2 cellular contexts compared by ENCODE assay signal in the genomic region with DNA sequence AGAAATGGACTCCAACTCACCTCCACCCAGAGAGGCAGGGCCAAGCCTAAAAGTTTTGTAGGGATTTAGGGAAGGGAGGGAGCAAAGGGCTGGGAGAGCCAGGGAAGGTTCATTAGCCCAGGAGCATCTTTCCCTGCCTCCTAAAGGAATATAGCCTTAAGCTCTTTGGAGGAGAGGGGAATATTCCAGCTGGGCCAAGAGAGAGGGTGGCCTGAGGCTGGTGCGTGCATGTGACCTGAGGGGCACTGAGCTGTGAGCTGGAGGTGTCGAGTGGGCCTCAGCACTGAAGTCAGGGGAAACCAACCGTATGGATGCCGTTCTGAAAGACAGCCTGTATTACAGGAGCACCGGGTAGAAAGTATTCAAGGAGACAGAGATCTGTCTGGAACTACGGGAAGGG.
TF ChIP-seq lines count a peak whose summit lies in the region.

No MANE protein-coding gene starts in this region.

TF ChIP-seq in SK-N-SH, 30 proteins besides CTCF, POLR2A, EP300 and RAD21 (continued from another document):
- TF ChIP-seq, protein P1, sequence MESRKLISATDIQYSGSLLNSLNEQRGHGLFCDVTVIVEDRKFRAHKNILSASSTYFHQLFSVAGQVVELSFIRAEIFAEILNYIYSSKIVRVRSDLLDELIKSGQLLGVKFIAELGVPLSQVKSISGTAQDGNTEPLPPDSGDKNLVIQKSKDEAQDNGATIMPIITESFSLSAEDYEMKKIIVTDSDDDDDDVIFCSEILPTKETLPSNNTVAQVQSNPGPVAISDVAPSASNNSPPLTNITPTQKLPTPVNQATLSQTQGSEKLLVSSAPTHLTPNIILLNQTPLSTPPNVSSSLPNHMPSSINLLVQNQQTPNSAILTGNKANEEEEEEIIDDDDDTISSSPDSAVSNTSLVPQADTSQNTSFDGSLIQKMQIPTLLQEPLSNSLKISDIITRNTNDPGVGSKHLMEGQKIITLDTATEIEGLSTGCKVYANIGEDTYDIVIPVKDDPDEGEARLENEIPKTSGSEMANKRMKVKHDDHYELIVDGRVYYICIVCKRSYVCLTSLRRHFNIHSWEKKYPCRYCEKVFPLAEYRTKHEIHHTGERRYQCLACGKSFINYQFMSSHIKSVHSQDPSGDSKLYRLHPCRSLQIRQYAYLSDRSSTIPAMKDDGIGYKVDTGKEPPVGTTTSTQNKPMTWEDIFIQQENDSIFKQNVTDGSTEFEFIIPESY (IDR thresholded peaks at IDR 0.05; ENCODE audit: borderline replicate concordance, low read depth), result no peak
- TF ChIP-seq, protein P2, sequence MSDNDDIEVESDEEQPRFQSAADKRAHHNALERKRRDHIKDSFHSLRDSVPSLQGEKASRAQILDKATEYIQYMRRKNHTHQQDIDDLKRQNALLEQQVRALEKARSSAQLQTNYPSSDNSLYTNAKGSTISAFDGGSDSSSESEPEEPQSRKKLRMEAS (IDR thresholded peaks at IDR 0.05; ENCODE audit: low read depth), result no peak
- TF ChIP-seq, protein P3, sequence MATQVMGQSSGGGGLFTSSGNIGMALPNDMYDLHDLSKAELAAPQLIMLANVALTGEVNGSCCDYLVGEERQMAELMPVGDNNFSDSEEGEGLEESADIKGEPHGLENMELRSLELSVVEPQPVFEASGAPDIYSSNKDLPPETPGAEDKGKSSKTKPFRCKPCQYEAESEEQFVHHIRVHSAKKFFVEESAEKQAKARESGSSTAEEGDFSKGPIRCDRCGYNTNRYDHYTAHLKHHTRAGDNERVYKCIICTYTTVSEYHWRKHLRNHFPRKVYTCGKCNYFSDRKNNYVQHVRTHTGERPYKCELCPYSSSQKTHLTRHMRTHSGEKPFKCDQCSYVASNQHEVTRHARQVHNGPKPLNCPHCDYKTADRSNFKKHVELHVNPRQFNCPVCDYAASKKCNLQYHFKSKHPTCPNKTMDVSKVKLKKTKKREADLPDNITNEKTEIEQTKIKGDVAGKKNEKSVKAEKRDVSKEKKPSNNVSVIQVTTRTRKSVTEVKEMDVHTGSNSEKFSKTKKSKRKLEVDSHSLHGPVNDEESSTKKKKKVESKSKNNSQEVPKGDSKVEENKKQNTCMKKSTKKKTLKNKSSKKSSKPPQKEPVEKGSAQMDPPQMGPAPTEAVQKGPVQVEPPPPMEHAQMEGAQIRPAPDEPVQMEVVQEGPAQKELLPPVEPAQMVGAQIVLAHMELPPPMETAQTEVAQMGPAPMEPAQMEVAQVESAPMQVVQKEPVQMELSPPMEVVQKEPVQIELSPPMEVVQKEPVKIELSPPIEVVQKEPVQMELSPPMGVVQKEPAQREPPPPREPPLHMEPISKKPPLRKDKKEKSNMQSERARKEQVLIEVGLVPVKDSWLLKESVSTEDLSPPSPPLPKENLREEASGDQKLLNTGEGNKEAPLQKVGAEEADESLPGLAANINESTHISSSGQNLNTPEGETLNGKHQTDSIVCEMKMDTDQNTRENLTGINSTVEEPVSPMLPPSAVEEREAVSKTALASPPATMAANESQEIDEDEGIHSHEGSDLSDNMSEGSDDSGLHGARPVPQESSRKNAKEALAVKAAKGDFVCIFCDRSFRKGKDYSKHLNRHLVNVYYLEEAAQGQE (IDR thresholded peaks at IDR 0.05; ENCODE audit: low read depth, low read length), result no peak
- TF ChIP-seq EZH2phosphoT487 (IDR thresholded peaks at IDR 0.05; ENCODE audit: borderline replicate concordance, low read depth) (no peak), TEAD4 (IDR thresholded peaks at IDR 0.05; ENCODE audit: borderline replicate concordance, insufficient read depth) (no peak), POLR2AphosphoS5 (IDR thresholded peaks at IDR 0.05; ENCODE audit: low read depth, low read length) (no peak), TCF12 (IDR thresholded peaks at IDR 0.05) (no peak)

TF ChIP-seq in SK-N-SH treated with all-trans-retinoic acid at 6 μM for 48 hours, 23 proteins besides CTCF, POLR2A, EP300 and RAD21 (continued from another document):
- TF ChIP-seq, protein P4, sequence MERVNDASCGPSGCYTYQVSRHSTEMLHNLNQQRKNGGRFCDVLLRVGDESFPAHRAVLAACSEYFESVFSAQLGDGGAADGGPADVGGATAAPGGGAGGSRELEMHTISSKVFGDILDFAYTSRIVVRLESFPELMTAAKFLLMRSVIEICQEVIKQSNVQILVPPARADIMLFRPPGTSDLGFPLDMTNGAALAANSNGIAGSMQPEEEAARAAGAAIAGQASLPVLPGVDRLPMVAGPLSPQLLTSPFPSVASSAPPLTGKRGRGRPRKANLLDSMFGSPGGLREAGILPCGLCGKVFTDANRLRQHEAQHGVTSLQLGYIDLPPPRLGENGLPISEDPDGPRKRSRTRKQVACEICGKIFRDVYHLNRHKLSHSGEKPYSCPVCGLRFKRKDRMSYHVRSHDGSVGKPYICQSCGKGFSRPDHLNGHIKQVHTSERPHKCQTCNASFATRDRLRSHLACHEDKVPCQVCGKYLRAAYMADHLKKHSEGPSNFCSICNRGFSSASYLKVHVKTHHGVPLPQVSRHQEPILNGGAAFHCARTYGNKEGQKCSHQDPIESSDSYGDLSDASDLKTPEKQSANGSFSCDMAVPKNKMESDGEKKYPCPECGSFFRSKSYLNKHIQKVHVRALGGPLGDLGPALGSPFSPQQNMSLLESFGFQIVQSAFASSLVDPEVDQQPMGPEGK (CRISPR knock-in tag; IDR thresholded peaks at IDR 0.05; ENCODE audit: borderline replicate concordance), result no peak
- TF ChIP-seq, protein P5, sequence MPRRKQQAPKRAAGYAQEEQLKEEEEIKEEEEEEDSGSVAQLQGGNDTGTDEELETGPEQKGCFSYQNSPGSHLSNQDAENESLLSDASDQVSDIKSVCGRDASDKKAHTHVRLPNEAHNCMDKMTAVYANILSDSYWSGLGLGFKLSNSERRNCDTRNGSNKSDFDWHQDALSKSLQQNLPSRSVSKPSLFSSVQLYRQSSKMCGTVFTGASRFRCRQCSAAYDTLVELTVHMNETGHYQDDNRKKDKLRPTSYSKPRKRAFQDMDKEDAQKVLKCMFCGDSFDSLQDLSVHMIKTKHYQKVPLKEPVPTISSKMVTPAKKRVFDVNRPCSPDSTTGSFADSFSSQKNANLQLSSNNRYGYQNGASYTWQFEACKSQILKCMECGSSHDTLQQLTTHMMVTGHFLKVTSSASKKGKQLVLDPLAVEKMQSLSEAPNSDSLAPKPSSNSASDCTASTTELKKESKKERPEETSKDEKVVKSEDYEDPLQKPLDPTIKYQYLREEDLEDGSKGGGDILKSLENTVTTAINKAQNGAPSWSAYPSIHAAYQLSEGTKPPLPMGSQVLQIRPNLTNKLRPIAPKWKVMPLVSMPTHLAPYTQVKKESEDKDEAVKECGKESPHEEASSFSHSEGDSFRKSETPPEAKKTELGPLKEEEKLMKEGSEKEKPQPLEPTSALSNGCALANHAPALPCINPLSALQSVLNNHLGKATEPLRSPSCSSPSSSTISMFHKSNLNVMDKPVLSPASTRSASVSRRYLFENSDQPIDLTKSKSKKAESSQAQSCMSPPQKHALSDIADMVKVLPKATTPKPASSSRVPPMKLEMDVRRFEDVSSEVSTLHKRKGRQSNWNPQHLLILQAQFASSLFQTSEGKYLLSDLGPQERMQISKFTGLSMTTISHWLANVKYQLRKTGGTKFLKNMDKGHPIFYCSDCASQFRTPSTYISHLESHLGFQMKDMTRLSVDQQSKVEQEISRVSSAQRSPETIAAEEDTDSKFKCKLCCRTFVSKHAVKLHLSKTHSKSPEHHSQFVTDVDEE (CRISPR knock-in tag; IDR thresholded peaks at IDR 0.05), result no peak
- TF ChIP-seq PPARA (CRISPR knock-in tag; IDR thresholded peaks at IDR 0.05; ENCODE audit: borderline replicate concordance), result no peak
- TF ChIP-seq TCF4 (CRISPR knock-in tag; IDR thresholded peaks at IDR 0.05; ENCODE audit: borderline replicate concordance), result no peak
- no peak for TF ChIP-seq ISL1 (CRISPR knock-in tag; IDR thresholded peaks at IDR 0.05)
- TF ChIP-seq, protein P6, sequence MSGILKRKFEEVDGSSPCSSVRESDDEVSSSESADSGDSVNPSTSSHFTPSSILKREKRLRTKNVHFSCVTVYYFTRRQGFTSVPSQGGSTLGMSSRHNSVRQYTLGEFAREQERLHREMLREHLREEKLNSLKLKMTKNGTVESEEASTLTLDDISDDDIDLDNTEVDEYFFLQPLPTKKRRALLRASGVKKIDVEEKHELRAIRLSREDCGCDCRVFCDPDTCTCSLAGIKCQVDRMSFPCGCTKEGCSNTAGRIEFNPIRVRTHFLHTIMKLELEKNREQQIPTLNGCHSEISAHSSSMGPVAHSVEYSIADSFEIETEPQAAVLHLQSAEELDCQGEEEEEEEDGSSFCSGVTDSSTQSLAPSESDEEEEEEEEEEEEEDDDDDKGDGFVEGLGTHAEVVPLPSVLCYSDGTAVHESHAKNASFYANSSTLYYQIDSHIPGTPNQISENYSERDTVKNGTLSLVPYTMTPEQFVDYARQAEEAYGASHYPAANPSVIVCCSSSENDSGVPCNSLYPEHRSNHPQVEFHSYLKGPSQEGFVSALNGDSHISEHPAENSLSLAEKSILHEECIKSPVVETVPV (CRISPR knock-in tag; IDR thresholded peaks at IDR 0.05), result no peak
- TF ChIP-seq OSR1 (CRISPR knock-in tag; IDR thresholded peaks at IDR 0.05), result no peak
- TF ChIP-seq, protein P7, sequence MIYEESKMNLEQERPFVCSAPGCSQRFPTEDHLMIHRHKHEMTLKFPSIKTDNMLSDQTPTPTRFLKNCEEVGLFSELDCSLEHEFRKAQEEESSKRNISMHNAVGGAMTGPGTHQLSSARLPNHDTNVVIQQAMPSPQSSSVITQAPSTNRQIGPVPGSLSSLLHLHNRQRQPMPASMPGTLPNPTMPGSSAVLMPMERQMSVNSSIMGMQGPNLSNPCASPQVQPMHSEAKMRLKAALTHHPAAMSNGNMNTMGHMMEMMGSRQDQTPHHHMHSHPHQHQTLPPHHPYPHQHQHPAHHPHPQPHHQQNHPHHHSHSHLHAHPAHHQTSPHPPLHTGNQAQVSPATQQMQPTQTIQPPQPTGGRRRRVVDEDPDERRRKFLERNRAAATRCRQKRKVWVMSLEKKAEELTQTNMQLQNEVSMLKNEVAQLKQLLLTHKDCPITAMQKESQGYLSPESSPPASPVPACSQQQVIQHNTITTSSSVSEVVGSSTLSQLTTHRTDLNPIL (CRISPR knock-in tag; IDR thresholded peaks at IDR 0.05; ENCODE audit: low read depth), result no peak
- no peak for TF ChIP-seq ZNF70 (CRISPR knock-in tag; IDR thresholded peaks at IDR 0.05)
- no peak for TF ChIP-seq ZNF565 (CRISPR knock-in tag; conservative IDR thresholded peaks at IDR 0.05; ENCODE audit: low read depth)
- no peak for TF ChIP-seq BACH2 (CRISPR knock-in tag; IDR thresholded peaks at IDR 0.05; ENCODE audit: borderline replicate concordance)
- TF ChIP-seq ESRRG (CRISPR knock-in tag; IDR thresholded peaks at IDR 0.05), result no peak
- TF ChIP-seq ARNTL (CRISPR knock-in tag; IDR thresholded peaks at IDR 0.05; ENCODE audit: borderline replicate concordance, low read depth), result no peak
- TF ChIP-seq CSDC2 (CRISPR knock-in tag; IDR thresholded peaks at IDR 0.05), result no peak
- no peak for TF ChIP-seq ZFP3 (CRISPR knock-in tag; IDR thresholded peaks at IDR 0.05)
